1 cellular context compared by ENCODE assay signal in the genomic region with DNA sequence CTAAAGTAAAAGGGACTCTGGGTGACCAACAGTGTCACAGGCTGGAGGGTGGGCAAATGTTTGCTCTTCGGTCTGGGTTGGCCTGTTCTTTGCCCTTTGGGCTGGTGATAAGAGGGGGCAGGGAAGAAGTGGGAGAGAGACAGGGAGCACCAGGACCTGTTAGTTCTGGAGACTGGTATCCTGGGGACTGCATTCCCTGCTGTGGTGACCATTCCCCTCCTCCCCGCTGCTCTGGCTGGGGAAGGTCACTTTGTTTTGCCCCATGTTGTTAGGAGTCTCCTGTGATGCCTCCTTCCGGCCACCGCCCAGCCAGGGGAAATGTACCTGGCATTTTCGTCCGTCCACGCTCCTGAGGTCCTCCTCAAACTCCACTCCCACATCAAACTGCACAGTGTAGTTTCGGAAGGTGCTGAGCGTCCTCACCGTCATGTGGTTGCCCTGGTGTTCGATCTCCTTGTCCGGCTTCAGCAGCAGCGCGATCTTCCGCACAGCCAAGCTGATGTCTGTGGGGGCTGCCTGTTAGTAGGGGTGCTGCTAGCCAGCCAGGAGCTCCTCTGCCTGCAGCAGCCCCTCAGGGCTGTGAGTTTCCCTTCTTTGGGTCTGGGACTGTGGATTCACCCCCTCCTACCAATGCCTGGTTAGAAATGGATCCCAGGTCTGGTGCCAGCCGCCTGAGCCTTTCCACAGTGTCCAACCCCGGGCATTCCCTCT.
TF ChIP-seq lines count a peak whose summit lies in the region.

No MANE protein-coding gene starts in this region.

TF ChIP-seq in K562, 482 proteins besides CTCF, POLR2A, EP300 and RAD21 (continued from another document and continues in another):
- TF ChIP-seq ZBTB11 (CRISPR knock-in tag; IDR thresholded peaks at IDR 0.05) = peak in 1 of 3 experiments; percentile 87; a peak in 2 of 6 replicates
- no peak for TF ChIP-seq ZNF408 (CRISPR knock-in tag; IDR thresholded peaks at IDR 0.05; ENCODE audit: low read depth)
- no peak for TF ChIP-seq CLOCK (CRISPR knock-in tag; IDR thresholded peaks at IDR 0.05; ENCODE audit: borderline replicate concordance)
- TF ChIP-seq ZBTB40 (IDR thresholded peaks at IDR 0.05) = peak; percentile 75
- no peak for TF ChIP-seq ZBTB40 (CRISPR knock-in tag; IDR thresholded peaks at IDR 0.05)
- TF ChIP-seq RBFOX2 (IDR thresholded peaks at IDR 0.05; ENCODE audit: low read depth, low read length) = peak; percentile 50; the same call in 1 of the 2 replicates
- no peak for TF ChIP-seq TFAM (CRISPR knock-in tag; conservative IDR thresholded peaks at IDR 0.05)
- TF ChIP-seq SP1 (CRISPR knock-in tag; IDR thresholded peaks at IDR 0.05) = no peak
- no peak; the same call in 1 of the 2 replicates for TF ChIP-seq NCOA1 (IDR thresholded peaks at IDR 0.05; ENCODE audit: low read depth)
- TF ChIP-seq ELF2 (CRISPR knock-in tag; IDR thresholded peaks at IDR 0.05) = no peak
- no peak for TF ChIP-seq TCF3 (CRISPR knock-in tag; IDR thresholded peaks at IDR 0.05)
- no peak for TF ChIP-seq FOSL1 (tag; conservative IDR thresholded peaks at IDR 0.05)
- TF ChIP-seq ZNF407 (IDR thresholded peaks at IDR 0.05; ENCODE audit: low read depth) = no peak
- TF ChIP-seq PTRF (tag; IDR thresholded peaks at IDR 0.05) = no peak
- TF ChIP-seq DMBX1 (CRISPR knock-in tag; IDR thresholded peaks at IDR 0.05; ENCODE audit: borderline replicate concordance) = no peak
- peak; percentile 4; the same call in 1 of the 2 replicates for TF ChIP-seq ZFX (CRISPR knock-in tag; IDR thresholded peaks at IDR 0.05)
